ENCODE assay signal across 20 cellular contexts in the genomic region with DNA sequence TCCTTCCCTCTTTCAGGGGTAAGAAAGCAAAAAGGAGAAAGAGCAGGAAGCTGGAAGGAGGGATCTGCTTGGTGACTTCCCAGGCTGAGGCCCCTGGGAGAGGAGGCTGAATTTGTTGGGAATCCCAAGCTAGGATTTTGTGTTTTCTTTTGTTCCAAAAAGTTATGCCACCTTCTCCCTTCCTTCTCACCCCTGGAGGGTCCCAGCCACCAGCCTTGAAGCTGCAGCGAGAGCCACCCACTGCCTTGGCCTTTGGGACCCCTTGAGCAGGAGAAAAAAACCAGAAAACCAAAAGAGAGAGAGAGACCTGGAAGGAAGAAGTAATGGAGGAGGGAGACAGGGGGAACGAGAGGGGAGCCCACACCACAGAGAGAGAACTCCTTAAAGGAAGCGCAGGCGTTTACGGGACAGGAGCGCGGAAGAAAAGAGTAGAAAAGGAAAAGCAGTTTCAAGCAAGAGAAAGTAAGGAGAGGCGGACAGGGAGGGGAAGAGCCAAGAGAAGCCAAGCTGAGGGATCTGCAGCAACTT. TPM values are rescaled to one million over a fixed set of nuclear protein-coding genes. Genes with fewer than 3 reads are reported as not detected.
A peak's percentile ranks its signal among the peaks of the same experiment; 100 is the strongest.
DNase-seq lines count a peak whose midpoint lies in the region; ATAC-seq and TF ChIP-seq lines count a peak whose summit lies in the region.
"Had no signal": no experiment of that assay in that cellular context is flagged by ENCODE, and none has a peak within 500 bp of the region (broad histone marks: within the 10 kb centered on the region; RNA-seq: fewer than 3 reads in every experiment).

No MANE protein-coding gene starts in this region.

- H3K4me1 ChIP-seq in ACC112 (ENCODE audit: control insufficient read depth, insufficient read depth, low read length, unreplicated experiment) (no peaks in the 10 kb centered on the region), GM23338 (ENCODE audit: insufficient read depth) (peaks cover 61% of the 10 kb centered on the region), SJCRH30 (peaks cover 14% of the 10 kb centered on the region)
- H3K4me1 ChIP-seq in naive thymus-derived CD4-positive, alpha-beta T cell (ENCODE audit: control insufficient read depth in 2 of 2, insufficient read depth in 2 of 2, low read length in 2 of 2), result peaks cover 0 to 12% of the 10 kb centered on the region in 2 donors
- H3K4me1 ChIP-seq: BLaER1 treated with 17β-estradiol and CSF1 and Interleukin-3, amounts not matched to agents 10 nM and 100 nM had no signal

- H2AFZ ChIP-seq in ACC112 (ENCODE audit: low read length, unreplicated experiment) (no peak overlapping the region), GM23338 (peak overlapping the region; percentile 88; the same call in 1 of the 2 replicates)

- no peak for TF ChIP-seq CTCF in GM23338 (conservative IDR thresholded peaks at IDR 0.05; ENCODE audit: low read depth in 2 of 2)
- no peak for TF ChIP-seq CTCF in coronary artery (IDR thresholded peaks at IDR 0.05)

- peaks cover 89% of the 10 kb centered on the region for H3K27me3 ChIP-seq in ACC112 (ENCODE audit: insufficient read depth, low read length)
- peaks cover 95% of the 10 kb centered on the region for H3K27me3 ChIP-seq in GM23338 (ENCODE audit: insufficient read depth)
- peaks cover 0 to 48% of the 10 kb centered on the region in 2 donors for H3K27me3 ChIP-seq in naive thymus-derived CD4-positive, alpha-beta T cell (ENCODE audit: control insufficient read depth in 2 of 2, insufficient read depth in 2 of 2, low read length in 2 of 2)
- no peaks in the 10 kb centered on the region for H3K27me3 ChIP-seq in SJCRH30

- no peak overlapping the region for H3K27ac Mint-ChIP-seq in GM23338
- no peak overlapping the region for H3K27ac Mint-ChIP-seq in naive thymus-derived CD4-positive, alpha-beta T cell
- no peak overlapping the region for H3K27ac Mint-ChIP-seq in stimulated activated naive B cell treated with anti-CD40 and anti-IgM and Interleukin-4, amounts not matched to agents 10 μg/mL and 1 μg/mL and 100 μg/mL, for 72 hours
- H3K27ac Mint-ChIP-seq: activated CD8-positive, alpha-beta T cell treated with anti-CD3 and anti-CD28 coated beads, Interleukin-2, amount 10 ng/mL, durations not matched to agents 7 days and 5 days; stimulated activated memory B cell treated with anti-CD40 and anti-IgM and Interleukin-4, amounts not matched to agents 10 μg/mL and 1 μg/mL and 100 μg/mL, for 72 hours had no signal

- ATAC-seq in GM23338, result no peak; the same call in 2 of the 3 replicates
- no peak for ATAC-seq in naive thymus-derived CD4-positive, alpha-beta T cell
- no peak for ATAC-seq in stimulated activated naive B cell treated with anti-CD40 and anti-IgM and Interleukin-4, amounts not matched to agents 10 μg/mL and 1 μg/mL and 100 μg/mL, for 72 hours (replicated peaks)
- ATAC-seq: activated CD8-positive, alpha-beta T cell treated with anti-CD3 and anti-CD28 coated beads, Interleukin-2, amount 10 ng/mL, durations not matched to agents 7 days and 5 days; esophagus mucosa; stimulated activated memory B cell treated with anti-CD40 and anti-IgM and Interleukin-4, amounts not matched to agents 10 μg/mL and 1 μg/mL and 100 μg/mL, for 72 hours had no signal

- H3K9me2 ChIP-seq in GM23338 (ENCODE audit: insufficient read depth), result peaks cover 8% of the 10 kb centered on the region; the same call in 1 of the 2 replicates

- H3K79me2 ChIP-seq in ACC112 (ENCODE audit: control insufficient read depth, insufficient read depth, low read length, unreplicated experiment) (no peaks in the 10 kb centered on the region), GM23338 (replicated peaks; ENCODE audit: insufficient read depth) (no peaks in the 10 kb centered on the region)

- DNase-seq in GM23338 (ENCODE audit: low spot score) (no peak), coronary artery (ENCODE audit: low spot score) (no peak), SJCRH30 (no peak), putamen (ENCODE audit: low spot score) (no peak), hippocampal formation (lab: John Stamatoyannopoulos, UW) (no peak)
- no peak for DNase-seq in naive thymus-derived CD4-positive, alpha-beta T cell
- DNase-seq in stimulated activated naive B cell treated with anti-CD40 and anti-IgM and Interleukin-4, amounts not matched to agents 10 μg/mL and 1 μg/mL and 100 μg/mL, for 72 hours, result no peak
- DNase-seq: activated CD8-positive, alpha-beta T cell treated with anti-CD3 and anti-CD28 coated beads, Interleukin-2, amount 10 ng/mL, durations not matched to agents 7 days and 5 days; activated naive CD4-positive, alpha-beta T cell; EL; NCI-H187 treated with DMSO at 0.1 percent for 48 hours; NCI-H526 treated with DMSO at 0.1 percent for 48 hours; RPMI8226; stimulated activated CD4-positive, alpha-beta T cell treated with anti-CD3 and anti-CD28 coated beads, Interleukin-4, amount 100 ng/mL, for 24 hours had no signal

- H3K4me3 ChIP-seq in ACC112 (ENCODE audit: low read depth, low read length), result 0 out of 2 replicates have a peak overlapping the region, but pooled peaks have one; percentile 44
- H3K4me3 ChIP-seq in GM23338, result peak overlapping the region; percentile 55
- H3K4me3 ChIP-seq in coronary artery, result peak overlapping the region; percentile 43
- H3K4me3 ChIP-seq in naive thymus-derived CD4-positive, alpha-beta T cell (ENCODE audit: low read length), result no peak overlapping the region
- no peak overlapping the region for H3K4me3 ChIP-seq in SJCRH30
- H3K4me3 ChIP-seq: BLaER1 treated with 17β-estradiol and CSF1 and Interleukin-3, amounts not matched to agents 10 nM and 100 nM had no signal

- peaks cover 3% of the 10 kb centered on the region; the same call in 1 of the 3 replicates for H3K36me3 Mint-ChIP-seq in GM23338 (ENCODE audit: low read depth)
- peaks cover 0 to 5% (median 0%) of the 10 kb centered on the region in 5 donors for H3K36me3 Mint-ChIP-seq in naive thymus-derived CD4-positive, alpha-beta T cell
- peaks cover 0 to 2% of the 10 kb centered on the region in 2 donors for H3K36me3 Mint-ChIP-seq in stimulated activated naive B cell treated with anti-CD40 and anti-IgM and Interleukin-4, amounts not matched to agents 10 μg/mL and 1 μg/mL and 100 μg/mL, for 72 hours

- POLR2A ChIA-PET in naive thymus-derived CD4-positive, alpha-beta T cell (lab: Charles Lee), result no interaction called here

- H3K9me3 Mint-ChIP-seq in GM23338, result peaks cover 7% of the 10 kb centered on the region; the same call in 1 of the 3 replicates
- peaks cover 0 to 10% (median 1%) of the 10 kb centered on the region in 11 donors for H3K9me3 Mint-ChIP-seq in naive thymus-derived CD4-positive, alpha-beta T cell
- H3K9me3 Mint-ChIP-seq in stimulated activated naive B cell treated with anti-CD40 and anti-IgM and Interleukin-4, amounts not matched to agents 10 μg/mL and 1 μg/mL and 100 μg/mL, for 72 hours, result peaks cover 3 to 8% of the 10 kb centered on the region in 2 donors

- intact Hi-C loops in naive thymus-derived CD4-positive, alpha-beta T cell (cut with micrococcal nuclease), result no loop called here

- H3K4me2 ChIP-seq in GM23338, result peak overlapping the region; percentile 88
- H3K4me2 ChIP-seq: BLaER1 treated with 17β-estradiol and CSF1 and Interleukin-3, amounts not matched to agents 10 nM and 100 nM had no signal

- no peaks in the 10 kb centered on the region for H3K9me3 ChIP-seq in naive thymus-derived CD4-positive, alpha-beta T cell (ENCODE audit: control insufficient read depth in 2 of 3, low read length in 3 of 3)
- no peaks in the 10 kb centered on the region for H3K9me3 ChIP-seq in SJCRH30 (replicated peaks)

- H4K20me1 ChIP-seq in GM23338 (replicated peaks; ENCODE audit: insufficient read depth), result peaks cover 8% of the 10 kb centered on the region
- H4K20me1 ChIP-seq: BLaER1 treated with 17β-estradiol and CSF1 and Interleukin-3, amounts not matched to agents 10 nM and 100 nM had no signal

- H3K27ac ChIP-seq in ACC112 (ENCODE audit: low read depth, low read length) (no peak overlapping the region), GM23338 (ENCODE audit: low read depth) (no peak overlapping the region), coronary artery (no peak overlapping the region), SJCRH30 (no peak overlapping the region)
- no peak overlapping the region for H3K27ac ChIP-seq in naive thymus-derived CD4-positive, alpha-beta T cell (ENCODE audit: low read depth, low read length)
- H3K27ac ChIP-seq: BLaER1 treated with 17β-estradiol and CSF1 and Interleukin-3, amounts not matched to agents 10 nM and 100 nM had no signal

- H3K4me3 Mint-ChIP-seq in GM23338, result peak overlapping the region; percentile 67
- peak overlapping the region in 9 of 10 donors; percentile 11 to 95 (median 73) for H3K4me3 Mint-ChIP-seq in naive thymus-derived CD4-positive, alpha-beta T cell
- H3K4me3 Mint-ChIP-seq in stimulated activated naive B cell treated with anti-CD40 and anti-IgM and Interleukin-4, amounts not matched to agents 10 μg/mL and 1 μg/mL and 100 μg/mL, for 72 hours, result peak overlapping the region in 1 of 2 donors; percentile 34

- H3F3A ChIP-seq in GM23338 (replicated peaks; ENCODE audit: low read depth), result peaks cover 43% of the 10 kb centered on the region

- H3K36me3 ChIP-seq in ACC112 (ENCODE audit: insufficient read depth, low read length) (no peaks in the 10 kb centered on the region), GM23338 (ENCODE audit: insufficient read depth) (no peaks in the 10 kb centered on the region), SJCRH30 (no peaks in the 10 kb centered on the region)
- H3K36me3 ChIP-seq in naive thymus-derived CD4-positive, alpha-beta T cell (ENCODE audit: control insufficient read depth in 2 of 3, insufficient read depth in 3 of 3, low read length in 3 of 3), result no peaks in the 10 kb centered on the region

- H3K27me3 Mint-ChIP-seq in GM23338 (ENCODE audit: insufficient read depth, low read depth, poor library complexity), result peaks cover 80% of the 10 kb centered on the region
- peaks cover 69 to 83% (median 82%) of the 10 kb centered on the region in 5 donors for H3K27me3 Mint-ChIP-seq in naive thymus-derived CD4-positive, alpha-beta T cell
- peaks cover 77 to 85% of the 10 kb centered on the region in 2 donors for H3K27me3 Mint-ChIP-seq in stimulated activated naive B cell treated with anti-CD40 and anti-IgM and Interleukin-4, amounts not matched to agents 10 μg/mL and 1 μg/mL and 100 μg/mL, for 72 hours

- peaks cover 46% of the 10 kb centered on the region for H3K4me1 Mint-ChIP-seq in GM23338
- H3K4me1 Mint-ChIP-seq in naive thymus-derived CD4-positive, alpha-beta T cell, result peaks cover 9 to 42% (median 37%) of the 10 kb centered on the region in 7 donors
- peaks cover 15 to 26% of the 10 kb centered on the region in 2 donors for H3K4me1 Mint-ChIP-seq in stimulated activated naive B cell treated with anti-CD40 and anti-IgM and Interleukin-4, amounts not matched to agents 10 μg/mL and 1 μg/mL and 100 μg/mL, for 72 hours

- CTCF ChIA-PET in naive thymus-derived CD4-positive, alpha-beta T cell (lab: Charles Lee), result no interaction called here

TF ChIP-seq in GM23338, 12 proteins besides CTCF, POLR2A, EP300 and RAD21:
- TF ChIP-seq EZH2 (IDR thresholded peaks at IDR 0.05; ENCODE audit: low read depth, unreplicated experiment), result peak; percentile 95
- TF ChIP-seq CREB1 (CRISPR knock-in tag; IDR thresholded peaks at IDR 0.05; ENCODE audit: low read depth), result no peak

RNA-seq across cellular contexts. Expression of a gene that starts 7.1 kb away (rescaled TPM):
- total RNA-seq in GM23338 (2014; rRNA removed; shearing (Covaris generic)), result not detected in 2 replicates
- not detected in 2 replicates for polyA plus RNA-seq in GM23338 (2016; fragmentation: Nextera tagmentation; extraction: Ambion mirVana)
- total RNA-seq in naive thymus-derived CD4-positive, alpha-beta T cell, result not detected
- not detected for polyA plus RNA-seq in naive thymus-derived CD4-positive, alpha-beta T cell
- total RNA-seq in SJCRH30 (2014; rRNA removed; shearing (Covaris generic)), result not detected in 2 replicates
- total RNA-seq: activated CD8-positive, alpha-beta T cell treated with anti-CD3 and anti-CD28 coated beads, Interleukin-2, amount 10 ng/mL, durations not matched to agents 7 days and 5 days; chondrocyte; pulmonary artery endothelial cell had no signal

Comparison
In these comparisons a context has a peak if more than half of its experiments do, and no peak if none do; other contexts are left out.
1. H3K4me3 ChIP-seq: peak in ACC112 (single experiment), GM23338 (single experiment) and coronary artery (single experiment); none in naive thymus-derived CD4-positive, alpha-beta T cell (single experiment) and SJCRH30 (single experiment).